Comparison of ENCODE assay signal across 2 cellular contexts in the genomic region with DNA sequence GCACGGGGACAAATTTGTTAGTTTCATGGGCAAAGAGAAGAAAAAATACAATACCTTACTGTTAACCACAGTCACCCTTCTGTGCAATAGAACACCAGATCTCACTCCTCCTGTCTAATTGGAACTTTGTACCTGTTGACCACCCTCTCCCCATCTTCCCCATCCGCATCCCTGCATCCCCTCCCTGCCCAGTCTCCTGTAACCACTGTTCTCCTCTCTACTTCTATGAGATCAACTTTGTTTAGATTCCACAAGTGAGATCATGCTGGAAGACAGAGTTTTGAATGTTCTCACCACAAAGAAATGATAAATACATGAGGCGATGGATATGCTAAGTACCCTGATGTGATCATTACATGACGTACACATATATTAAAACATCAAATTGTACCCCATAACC.
A peak's percentile ranks its signal among the peaks of the same experiment; 100 is the strongest.
TF ChIP-seq lines count a peak whose summit lies in the region.

No MANE protein-coding gene starts in this region.

TF ChIP-seq in IMR-90, 13 proteins besides CTCF, POLR2A, EP300 and RAD21:
- TF ChIP-seq CHD1 (IDR thresholded peaks at IDR 0.05; ENCODE audit: low read depth, low read length) (no peak), CEBPB (IDR thresholded peaks at IDR 0.05; ENCODE audit: low read depth, low read length) (0 out of 2 replicates have a peak, but pooled peaks have one; percentile 3), MXI1 (IDR thresholded peaks at IDR 0.05; ENCODE audit: borderline replicate concordance, low read depth, low read length) (no peak)

TF ChIP-seq in K562, 482 proteins besides CTCF, POLR2A, EP300 and RAD21:
- TF ChIP-seq TCFL5 (CRISPR knock-in tag; conservative IDR thresholded peaks at IDR 0.05) = no peak
- TF ChIP-seq SETDB1 (IDR thresholded peaks at IDR 0.05; ENCODE audit: low read length) = no peak
- TF ChIP-seq, protein P1, sequence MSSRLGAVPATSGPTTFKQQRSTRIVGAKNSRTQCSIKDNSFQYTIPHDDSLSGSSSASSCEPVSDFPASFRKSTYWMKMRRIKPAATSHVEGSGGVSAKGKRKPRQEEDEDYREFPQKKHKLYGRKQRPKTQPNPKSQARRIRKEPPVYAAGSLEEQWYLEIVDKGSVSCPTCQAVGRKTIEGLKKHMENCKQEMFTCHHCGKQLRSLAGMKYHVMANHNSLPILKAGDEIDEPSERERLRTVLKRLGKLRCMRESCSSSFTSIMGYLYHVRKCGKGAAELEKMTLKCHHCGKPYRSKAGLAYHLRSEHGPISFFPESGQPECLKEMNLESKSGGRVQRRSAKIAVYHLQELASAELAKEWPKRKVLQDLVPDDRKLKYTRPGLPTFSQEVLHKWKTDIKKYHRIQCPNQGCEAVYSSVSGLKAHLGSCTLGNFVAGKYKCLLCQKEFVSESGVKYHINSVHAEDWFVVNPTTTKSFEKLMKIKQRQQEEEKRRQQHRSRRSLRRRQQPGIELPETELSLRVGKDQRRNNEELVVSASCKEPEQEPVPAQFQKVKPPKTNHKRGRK (tag; IDR thresholded peaks at IDR 0.05) = no peak
